In the genomic region with DNA sequence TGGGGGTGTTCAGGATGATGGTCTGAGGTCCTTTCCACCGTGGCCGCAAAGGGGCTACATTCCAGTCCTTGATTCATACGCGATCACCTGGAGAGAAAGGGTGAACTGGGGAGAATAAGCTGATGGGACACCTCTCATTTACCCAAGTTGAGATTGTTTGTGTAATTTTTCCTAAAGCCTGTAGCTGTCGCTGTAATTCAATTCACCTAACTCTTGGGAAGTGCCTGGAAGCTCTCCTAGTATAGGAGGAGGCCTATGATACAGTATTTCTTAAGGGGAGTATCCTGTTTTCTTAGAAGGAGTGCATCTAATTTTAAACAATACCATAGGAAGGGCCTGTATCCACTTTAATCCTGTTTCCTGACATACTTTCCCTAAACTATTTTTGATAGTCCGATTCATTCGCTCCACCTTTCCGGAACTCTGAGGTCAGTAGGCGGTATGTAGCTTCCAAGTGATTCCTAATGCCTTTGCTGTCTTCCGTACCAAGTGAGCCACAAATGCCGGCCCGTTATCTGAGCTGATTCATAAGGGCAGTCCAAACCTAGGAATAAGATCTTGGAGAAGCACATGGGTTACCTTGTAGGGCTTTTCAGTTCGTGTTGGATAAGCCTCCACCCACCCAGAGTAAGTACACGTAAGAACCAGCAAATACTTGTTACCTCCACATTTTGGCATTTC, we compare ENCODE assay signal across 8 cellular contexts.
DNase-seq lines count a peak whose midpoint lies in the region; ATAC-seq, FAIRE-seq and TF ChIP-seq lines count a peak whose summit lies in the region.
"Not testable (repeated sequence)": the region's sequence is repeated elsewhere in the genome, so short reads cannot be mapped to it uniquely, and the experiment has no call there.

No MANE protein-coding gene starts in this region.

- H3K56ac ChIP-seq in IMR-90 (ENCODE audit: extremely low read depth, insufficient read depth, low read length); H1 (replicated peaks; ENCODE audit: insufficient read length, low read depth, low read length): not testable (repeated sequence)

- H2AK9ac ChIP-seq in IMR-90 (replicated peaks; ENCODE audit: low read depth, low read length, poor library complexity), result not testable (repeated sequence)

- not testable (repeated sequence) for H3K9me1 ChIP-seq in IMR-90 (ENCODE audit: insufficient read depth, low read length)

- TF ChIP-seq POLR2A in IMR-90 (IDR thresholded peaks at IDR 0.05; ENCODE audit: low read depth, low read length); H1 (IDR thresholded peaks at IDR 0.05; ENCODE audit: control extremely low read depth in 1 of 2, low read depth in 2 of 2, low read length in 2 of 2): not testable (repeated sequence)

- H3K79me1 ChIP-seq in IMR-90 (ENCODE audit: low read depth in 1 of 2, low read length in 2 of 2); H1 (ENCODE audit: low read depth, low read length): not testable (repeated sequence)

- peak; percentile 71 for TF ChIP-seq CTCF in 22Rv1 (IDR thresholded peaks at IDR 0.05)
- TF ChIP-seq CTCF in IMR-90 (conservative IDR thresholded peaks at IDR 0.05; ENCODE audit: low read depth, low read length), result peak; percentile 40
- TF ChIP-seq CTCF in H1 (IDR thresholded peaks at IDR 0.05; ENCODE audit: control extremely low read depth in 1 of 3, insufficient read depth in 1 of 3, low read depth in 1 of 3, low read length in 3 of 3), result peak in 2 of 3 experiments; percentile 21 to 39; a peak in 2 of 4 replicates
- peak; percentile 45 for TF ChIP-seq CTCF in cardiac muscle cell (IDR thresholded peaks at IDR 0.05; ENCODE audit: low read depth, low read length)
- TF ChIP-seq CTCF in osteocyte (IDR thresholded peaks at IDR 0.05), result peak; percentile 45

- H3K4me2 ChIP-seq in IMR-90 (ENCODE audit: low read depth, low read length); H1 (ENCODE audit: insufficient read depth in 1 of 2, low read depth in 2 of 2, low read length in 2 of 2): not testable (repeated sequence)

- not testable (repeated sequence) for H2BK120ac ChIP-seq in IMR-90 (ENCODE audit: low read depth, low read length); H1 (replicated peaks; ENCODE audit: low read depth, low read length)

- not testable (repeated sequence) for H3K4me1 Mint-ChIP-seq in activated CD4-positive, alpha-beta T cell treated with anti-CD3 and anti-CD28 coated beads, Interleukin-2, amount 10 ng/mL, durations not matched to agents 24 days and 14 days; osteocyte (ENCODE audit: unreplicated experiment)

- not testable (repeated sequence) for H3K14ac ChIP-seq in IMR-90 (replicated peaks; ENCODE audit: low read depth, low read length); H1 (ENCODE audit: insufficient read length)

- not testable (repeated sequence) for H4K91ac ChIP-seq in IMR-90 (ENCODE audit: insufficient read depth, low read depth, low read length); H1 (replicated peaks; ENCODE audit: insufficient read length, low read length)

- H3K4me1 ChIP-seq in IMR-90 (ENCODE audit: control insufficient read depth, insufficient read depth, low read length); NT2/D1 (ENCODE audit: insufficient read depth, insufficient read length); H1 (replicated peaks in 1 of 4; ENCODE audit: control insufficient read depth in 3 of 4, insufficient read depth in 4 of 4, low read length in 3 of 4); cardiac muscle cell (ENCODE audit: low read depth): not testable (repeated sequence)

- POLR2A ChIA-PET in IMR-90 (lab: Charles Lee; ENCODE audit: unreplicated experiment); H1 (lab: Charles Lee; ENCODE audit: partially characterized antibody): not testable (repeated sequence)

- intact Hi-C loops in IMR-90 (cut with micrococcal nuclease), result loop anchor here (1.0 to 5.0 kb wide), 2 partner anchors 69 to 515 kb away; no protein-coding TSS in a partner anchor
- intact Hi-C loops in activated CD4-positive, alpha-beta T cell treated with anti-CD3 and anti-CD28 coated beads, Interleukin-2, amount 10 ng/mL, durations not matched to agents 24 days and 14 days (cut with micrococcal nuclease), result not testable (repeated sequence)

- not testable (repeated sequence) for H4K20me1 ChIP-seq in IMR-90 (ENCODE audit: insufficient read depth, low read length); H1 (replicated peaks in 1 of 2; ENCODE audit: control insufficient read depth in 1 of 2, insufficient read depth in 2 of 2, low read length in 2 of 2)

- H3K4me3 ChIP-seq in IMR-90 (ENCODE audit: insufficient read depth, low read depth, low read length); NT2/D1 (ENCODE audit: insufficient read length, low read depth); H1 (ENCODE audit: extremely low read depth in 1 of 4, insufficient read depth in 2 of 4, low read depth in 3 of 4, low read length in 4 of 4); cardiac muscle cell: not testable (repeated sequence)

- H3K18ac ChIP-seq in IMR-90 (ENCODE audit: low read depth, low read length); H1 (ENCODE audit: extremely low read depth, low read length): not testable (repeated sequence)

- not testable (repeated sequence) for H4K5ac ChIP-seq in IMR-90 (ENCODE audit: low read depth, low read length); H1 (ENCODE audit: insufficient read length, low read depth, low read length)

- H4K8ac ChIP-seq in IMR-90 (ENCODE audit: low read depth in 2 of 2, low read length in 2 of 2), result not testable (repeated sequence)
- peak overlapping the region; percentile 85; the same call in 1 of the 2 replicates for H4K8ac ChIP-seq in H1 (ENCODE audit: extremely low read depth, insufficient read depth, low read length)

- DNase-seq in DMS53 treated with DMSO at 0.1 percent for 48 hours (lab: John Stamatoyannopoulos, UW; ENCODE audit: unreplicated experiment) (peak; percentile 36), IMR-90 (peak; percentile 63), NT2/D1 (ENCODE audit: low read depth, low spot score) (peak; percentile 8), cardiac muscle cell (ENCODE audit: low read depth in 1 of 2, low spot score in 1 of 2) (peak; percentile 17 to 71)
- peak; percentile 23 for DNase-seq in activated CD4-positive, alpha-beta T cell treated with anti-CD3 and anti-CD28 coated beads, Interleukin-2, amount 10 ng/mL, durations not matched to agents 24 days and 14 days
- DNase-seq in H1 (ENCODE audit: low read depth in 1 of 2, low spot score in 2 of 2); osteocyte (ENCODE audit: extremely low spot score, unreplicated experiment): not testable (repeated sequence)

- not testable (repeated sequence) for H2AFZ ChIP-seq in IMR-90 (replicated peaks; ENCODE audit: low read length, poor library complexity)
- H2AFZ ChIP-seq in H1 (ENCODE audit: low read length), result 0 out of 2 replicates have a peak overlapping the region, but pooled peaks have one; percentile 44

- not testable (repeated sequence) for BruUV-seq in IMR-90 (replicated peaks; lab: Mats Ljungman, UMichigan)

- H3K36me3 Mint-ChIP-seq in activated CD4-positive, alpha-beta T cell treated with anti-CD3 and anti-CD28 coated beads, Interleukin-2, amount 10 ng/mL, durations not matched to agents 24 days and 14 days (ENCODE audit: low read depth); osteocyte (ENCODE audit: unreplicated experiment): not testable (repeated sequence)

- not testable (repeated sequence) for H2BK20ac ChIP-seq in IMR-90 (ENCODE audit: low read depth, low read length); H1 (ENCODE audit: low read length)

- H2AK5ac ChIP-seq in IMR-90 (ENCODE audit: low read depth, low read length); H1 (ENCODE audit: low read depth, low read length): not testable (repeated sequence)

- not testable (repeated sequence) for H2BK5ac ChIP-seq in IMR-90 (ENCODE audit: low read depth, low read length, poor library complexity, severe bottlenecking); H1 (ENCODE audit: low read depth, low read length)

- dilution Hi-C loops in IMR-90 (cut with HindIII; ENCODE audit: low sequenced_read_pairs, unreplicated experiment), result not testable (repeated sequence)

- H3K9me3 Mint-ChIP-seq in activated CD4-positive, alpha-beta T cell treated with anti-CD3 and anti-CD28 coated beads, Interleukin-2, amount 10 ng/mL, durations not matched to agents 24 days and 14 days; osteocyte (ENCODE audit: unreplicated experiment): not testable (repeated sequence)

- H3K9ac ChIP-seq in IMR-90 (ENCODE audit: low read depth, low read length); NT2/D1 (ENCODE audit: insufficient read length, low read depth); H1 (replicated peaks in 1 of 4; ENCODE audit: extremely low read depth in 1 of 4, low read depth in 3 of 4, low read length in 3 of 4): not testable (repeated sequence)

- H2BK12ac ChIP-seq in H1 (ENCODE audit: low read depth, low read length), result not testable (repeated sequence)

- FAIRE-seq in H1 (lab: Jason Lieb, UNC), result not testable (repeated sequence)

- H3K23me2 ChIP-seq in H1 (ENCODE audit: low read depth, low read length), result not testable (repeated sequence)

- H3K79me2 ChIP-seq in H1 (ENCODE audit: control insufficient read depth in 1 of 2, insufficient read depth in 2 of 2, low read length in 2 of 2), result not testable (repeated sequence)

- H3K27me3 ChIP-seq in IMR-90 (ENCODE audit: control insufficient read depth, insufficient read depth, low read length); NT2/D1 (ENCODE audit: insufficient read depth, insufficient read length); H1 (replicated peaks in 1 of 4; ENCODE audit: control insufficient read depth in 3 of 4, extremely low read depth in 1 of 4, insufficient read depth in 3 of 4, low read length in 3 of 4); cardiac muscle cell: not testable (repeated sequence)

- in situ Hi-C loops in IMR-90 (cut with MboI; ENCODE audit: low sequenced_read_pairs), result not testable (repeated sequence)

- CTCF ChIA-PET in IMR-90 (lab: Yijun Ruan, JAX) (interaction anchor here (0.6 to 1.1 kb wide), 3 partner anchors 309 to 441 kb away, joined by 3 read pairs; no protein-coding TSS in a partner anchor), H1 (lab: Charles Lee; ENCODE audit: partially characterized antibody) (interaction anchor here (0.6 to 4.3 kb wide), 33 partner anchors 11 to 1689 kb away, joined by 3 to 33 read pairs (median 3); partner anchors contain the start of gene PTGS2)

- 97% methylated on average over 6 of the region's 14 CpGs; no CpG with 5 or more reads in 1 of the 2 experiments for WGBS in IMR-90 (ENCODE audit: extremely low coverage in 2 of 2, insufficient read length in 1 of 2), 2 experiments
- WGBS in H1 (ENCODE audit: extremely low coverage in 1 of 2, insufficient coverage in 1 of 2, insufficient read length in 1 of 2, insufficient replicate concordance in 2 of 2, low coverage in 1 of 2, low lambda C conversion rate in 2 of 2, missing lambda C conversion rate in 1 of 2), 2 experiments, result 82% methylated on average over 14 of the region's 14 CpGs; no CpG with 5 or more reads in 1 of the 2 experiments

- TF ChIP-seq RAD21 in IMR-90 (IDR thresholded peaks at IDR 0.05; ENCODE audit: low read length) (peak; percentile 46), H1 (IDR thresholded peaks at IDR 0.05 in 1 of 2, conservative IDR thresholded peaks at IDR 0.05 in 1 of 2; ENCODE audit: low read depth in 2 of 2, low read length in 2 of 2) (peak; percentile 38 to 41)

- H3K27ac ChIP-seq in 22Rv1; IMR-90 (ENCODE audit: insufficient read depth, low read length); H1 (ENCODE audit: low read depth, low read length); cardiac muscle cell: not testable (repeated sequence)

- not testable (repeated sequence) for H3K27me3 Mint-ChIP-seq in activated CD4-positive, alpha-beta T cell treated with anti-CD3 and anti-CD28 coated beads, Interleukin-2, amount 10 ng/mL, durations not matched to agents 24 days and 14 days; osteocyte (ENCODE audit: unreplicated experiment)

- not testable (repeated sequence) for H2BK15ac ChIP-seq in IMR-90 (ENCODE audit: low read depth, low read length); H1 (ENCODE audit: low read length)

- not testable (repeated sequence) for H3K4ac ChIP-seq in IMR-90 (ENCODE audit: low read depth, low read length); H1 (replicated peaks; ENCODE audit: insufficient read length, low read depth, low read length)

- H3K36me3 ChIP-seq in IMR-90 (ENCODE audit: control insufficient read depth, insufficient read depth, low read length); NT2/D1 (ENCODE audit: insufficient read depth, insufficient read length, low read length); H1 (ENCODE audit: control insufficient read depth in 2 of 4, insufficient read depth in 4 of 4, low read length in 3 of 4); cardiac muscle cell: not testable (repeated sequence)

- ATAC-seq in IMR-90 (ENCODE audit: low read depth), result not testable (repeated sequence)

- H3K9me3 ChIP-seq in IMR-90 (ENCODE audit: control insufficient read depth, insufficient read depth, low read length); NT2/D1 (ENCODE audit: insufficient read depth, low read length); H1 (ENCODE audit: insufficient read depth in 2 of 2, low read depth in 1 of 2, low read length in 1 of 2); cardiac muscle cell (ENCODE audit: low read depth): not testable (repeated sequence)

- not testable (repeated sequence) for TF ChIP-seq EP300 in H1 (IDR thresholded peaks at IDR 0.05; ENCODE audit: borderline replicate concordance in 1 of 2, low read depth in 2 of 2, low read length in 2 of 2)

- not testable (repeated sequence) for H3K23ac ChIP-seq in IMR-90 (ENCODE audit: low read depth, low read length); H1 (ENCODE audit: insufficient read length)

- not testable (repeated sequence) for H3K27ac Mint-ChIP-seq in activated CD4-positive, alpha-beta T cell treated with anti-CD3 and anti-CD28 coated beads, Interleukin-2, amount 10 ng/mL, durations not matched to agents 24 days and 14 days; osteocyte (ENCODE audit: unreplicated experiment)

- H3K4me3 Mint-ChIP-seq in activated CD4-positive, alpha-beta T cell treated with anti-CD3 and anti-CD28 coated beads, Interleukin-2, amount 10 ng/mL, durations not matched to agents 24 days and 14 days; osteocyte (ENCODE audit: unreplicated experiment): not testable (repeated sequence)
